8 cellular contexts compared by ENCODE assay signal in genomic region chr6:37696841-37697735, GRCh38. TPM values are rescaled to one million over a fixed set of nuclear protein-coding genes. Genes with fewer than 3 reads are reported as not detected.
DNase-seq lines count a peak whose midpoint lies in the region; ATAC-seq, FAIRE-seq and TF ChIP-seq lines count a peak whose summit lies in the region.

No MANE protein-coding gene starts in this region.

- H3K36me3 ChIP-seq in GM23338 (ENCODE audit: insufficient read depth), result no peaks in the 10 kb centered on the region
- no peaks in the 10 kb centered on the region for H3K36me3 ChIP-seq in bronchial epithelial cell (ENCODE audit: control insufficient read depth, insufficient read depth, low read length)

- 0 out of 2 replicates have a peak, but pooled peaks cover 9% of the 10 kb centered on the region for H3F3A ChIP-seq in GM23338 (replicated peaks; ENCODE audit: low read depth)

- intact Hi-C loops in lower leg skin (cut with DNase I; ENCODE audit: low total_unique reads), result loop anchor here (10.0 kb wide), 1 partner anchor 798 kb away; no protein-coding TSS in a partner anchor

- no peak overlapping the region for H3K27ac Mint-ChIP-seq in GM23338

- H2AFZ ChIP-seq in GM23338, result peak overlapping the region; percentile 96

- peaks cover 23% of the 10 kb centered on the region; the same call in 1 of the 2 replicates for H3K4me1 ChIP-seq in GM23338 (ENCODE audit: insufficient read depth)

- TF ChIP-seq CTCF in GM23338 (conservative IDR thresholded peaks at IDR 0.05; ENCODE audit: low read depth in 2 of 2) (no peak), bronchial epithelial cell (IDR thresholded peaks at IDR 0.05; ENCODE audit: insufficient read depth, low read length, severe bottlenecking) (peak; percentile 14), lower leg skin (IDR thresholded peaks at IDR 0.05) (no peak)

- no peaks in the 10 kb centered on the region for H3K9me2 ChIP-seq in GM23338 (ENCODE audit: insufficient read depth)

- peak overlapping the region; percentile 90 for H3K4me2 ChIP-seq in GM23338

- ATAC-seq in GM23338, result peak; percentile 11
- ATAC-seq in HG03469 (IDR thresholded peaks at IDR 0.05; ENCODE audit: unreplicated experiment), result no peak

- peak overlapping the region; percentile 83 for H3K4me3 ChIP-seq in GM23338
- peak overlapping the region; percentile 55 for H3K4me3 ChIP-seq in bronchial epithelial cell (ENCODE audit: low read depth, low read length)
- peak overlapping the region; percentile 68 for H3K4me3 ChIP-seq in lower leg skin (ENCODE audit: low read depth, poor library complexity, severe bottlenecking)

- peaks cover 83% of the 10 kb centered on the region for H3K27me3 Mint-ChIP-seq in GM23338 (ENCODE audit: insufficient read depth, low read depth, poor library complexity)

- H3K27ac ChIP-seq in GM23338 (ENCODE audit: low read depth), result no peak overlapping the region

- no peak for FAIRE-seq in bronchial epithelial cell (lab: Jason Lieb, UNC)

- H3K27me3 ChIP-seq in GM23338 (ENCODE audit: insufficient read depth), result peaks cover 99% of the 10 kb centered on the region
- H3K27me3 ChIP-seq in bronchial epithelial cell (ENCODE audit: control insufficient read depth, insufficient read depth, low read length), result peaks cover 16% of the 10 kb centered on the region

- 0% methylated on average over 18 to 45 of the region's 120 CpGs for WGBS in lower leg skin, 2 donors

- H3K36me3 Mint-ChIP-seq in GM23338 (ENCODE audit: low read depth), result peaks cover 2% of the 10 kb centered on the region; the same call in 1 of the 3 replicates

- H3K4me1 Mint-ChIP-seq in GM23338, result peaks cover 17% of the 10 kb centered on the region

- H3K4me3 Mint-ChIP-seq in GM23338, result peak overlapping the region; percentile 65

- DNase-seq in AG08396 (ENCODE audit: low spot score) (peak; percentile 60), GM23338 (ENCODE audit: low spot score) (no peak), T-helper 2 cell (peak in 4 of 5 experiments; percentile 22 to 59 (median 27)), bronchial epithelial cell (ENCODE audit: low read depth) (no peak), lower leg skin (ENCODE audit: low spot score in 2 of 2) (no peak), NCI-H2107 treated with DMSO at 0.1 percent for 48 hours (lab: John Stamatoyannopoulos, UW; ENCODE audit: unreplicated experiment) (no peak)
- peak; percentile 16 to 45 (median 27) for DNase-seq in stimulated activated naive CD4-positive, alpha-beta T cell (lab: John Stamatoyannopoulos, UW)

- H4K20me1 ChIP-seq in GM23338 (replicated peaks; ENCODE audit: insufficient read depth), result peaks cover 7% of the 10 kb centered on the region; the same call in 1 of the 2 replicates

- no peaks in the 10 kb centered on the region for H3K79me2 ChIP-seq in GM23338 (replicated peaks; ENCODE audit: insufficient read depth)

- H3K9me3 Mint-ChIP-seq in GM23338, result no peaks in the 10 kb centered on the region; the same call in 2 of the 3 replicates

- TF ChIP-seq POLR2A in lower leg skin (IDR thresholded peaks at IDR 0.05), result no peak

TF ChIP-seq in GM23338, 12 proteins besides CTCF, POLR2A, EP300 and RAD21:
- TF ChIP-seq EZH2 (IDR thresholded peaks at IDR 0.05; ENCODE audit: low read depth, unreplicated experiment) (peak; percentile 97), EZH2phosphoT487 (IDR thresholded peaks at IDR 0.05; ENCODE audit: unreplicated experiment) (peak; percentile 99), ETS1 (IDR thresholded peaks at IDR 0.05) (no peak)
TF ChIP-seq in GM23338: peak in this region for 2.

RNA-seq across cellular contexts. Expression of gene MDGA1, which starts 0.6 kb away (rescaled TPM):
- 0.42 and 0.74 TPM in 2 replicates for total RNA-seq in GM23338 (2014; rRNA removed; shearing (Covaris generic))
- 0.26 and 1.1 TPM in 2 replicates for polyA plus RNA-seq in GM23338 (2016; fragmentation: Nextera tagmentation; extraction: Ambion mirVana)
- total RNA-seq in bronchial epithelial cell (0.26 TPM in 2 replicates), lower leg skin (10 to 100 TPM in 2 of 4 donors, 1 to 10 TPM in 2; 2.9 to 62.8 (median 8.1) TPM)

Comparison
In these comparisons a context has a peak if more than half of its experiments do, and no peak if none do; other contexts are left out.
1. DNase-seq: peak in AG08396 (single experiment), T-helper 2 cell (4 of 5) and stimulated activated naive CD4-positive, alpha-beta T cell (6 of 6); none in GM23338 (single experiment), bronchial epithelial cell (single experiment), lower leg skin (0 of 2) and NCI-H2107 treated with DMSO at 0.1 percent for 48 hours (single experiment).
2. Peak in every context shown above with its lines, with median percentiles within 50 percentile points of each other: H3K4me3 ChIP-seq.